9 cellular contexts compared by ENCODE assay signal in the genomic region with DNA sequence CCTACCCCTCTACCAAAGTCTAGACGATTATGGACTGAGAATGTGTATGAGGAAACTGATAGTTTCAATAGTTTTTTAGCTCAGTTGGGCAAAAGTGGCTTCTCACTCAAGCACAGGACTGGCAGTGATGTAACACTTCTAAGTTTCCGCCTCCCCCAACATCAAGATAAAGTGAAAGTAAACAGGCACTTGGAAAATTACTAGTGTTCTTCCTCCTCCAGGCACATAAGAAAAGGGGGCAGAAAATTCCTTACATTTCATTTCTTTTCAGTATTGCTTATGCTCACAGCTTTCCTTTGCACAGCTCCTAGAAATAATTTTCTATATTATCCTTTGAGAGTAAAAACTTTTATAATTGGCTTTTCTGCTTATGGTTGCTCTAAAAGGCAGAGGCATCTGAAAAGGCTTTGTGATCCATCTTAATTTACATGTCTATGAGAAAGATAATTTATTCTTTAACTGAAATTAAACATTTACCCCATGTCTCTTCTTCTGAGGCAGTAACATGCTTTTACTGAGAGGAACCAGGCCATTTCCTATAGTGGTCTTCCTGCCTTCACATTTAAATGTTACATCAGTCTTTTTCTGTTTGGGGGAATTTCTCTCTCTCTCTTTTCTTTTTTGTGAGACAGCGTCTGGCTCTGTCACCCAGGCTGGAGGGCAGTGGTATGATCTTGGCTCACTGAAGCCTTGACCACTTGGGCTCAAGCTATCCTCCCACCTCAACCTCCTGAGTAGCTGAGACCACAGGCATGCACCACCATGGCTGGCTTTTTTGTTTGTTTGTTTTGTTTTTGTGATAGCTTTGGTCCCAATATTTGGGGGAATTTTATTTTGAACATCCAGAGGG.
DNase-seq lines count a peak whose midpoint lies in the region; ATAC-seq, FAIRE-seq and TF ChIP-seq lines count a peak whose summit lies in the region.
"Had no signal": no experiment of that assay in that cellular context is flagged by ENCODE, and none has a peak within 500 bp of the region (broad histone marks: within the 10 kb centered on the region; RNA-seq: fewer than 3 reads in every experiment).

No MANE protein-coding gene starts in this region.

- no peak for TF ChIP-seq CTCF in RWPE2 (IDR thresholded peaks at IDR 0.05; ENCODE audit: poor library complexity, severe bottlenecking)
- TF ChIP-seq CTCF in astrocyte of the spinal cord (IDR thresholded peaks at IDR 0.05; ENCODE audit: low read depth, low read length): no peak

- WGBS in small intestine, 3 donors: 0 to 2% (median 2%) methylated on average over 3 of the region's 3 CpGs

- ATAC-seq in GM19438 (IDR thresholded peaks at IDR 0.05; ENCODE audit: low read depth, unreplicated experiment): peak; percentile 70
- peak; percentile 76 for ATAC-seq in HG03460 (IDR thresholded peaks at IDR 0.05; ENCODE audit: unreplicated experiment)
- ATAC-seq in RWPE2 (ENCODE audit: low read depth): peak; percentile 60

- no peak for FAIRE-seq in small intestine (lab: Jason Lieb, UNC)
- FAIRE-seq: islet of Langerhans had no signal

- H3K27ac ChIP-seq in RWPE2 (ENCODE audit: poor library complexity, severe bottlenecking) (peak overlapping the region; percentile 62), iPS-18a (ENCODE audit: low read length) (peak overlapping the region; percentile 95), small intestine (ENCODE audit: low read depth in 1 of 2, low read length in 1 of 2) (peak overlapping the region; percentile 94 to 97)

- peak overlapping the region; percentile 3 for H3K4me3 ChIP-seq in RWPE2 (ENCODE audit: severe bottlenecking)
- peak overlapping the region; percentile 1 for H3K4me3 ChIP-seq in astrocyte of the spinal cord (ENCODE audit: low read depth, low read length)
- H3K4me3 ChIP-seq in iPS-18a (ENCODE audit: low read length): peak overlapping the region; percentile 26
- peak overlapping the region in 1 of 2 donors; percentile 4 for H3K4me3 ChIP-seq in small intestine (ENCODE audit: low read depth in 1 of 2, low read length in 2 of 2)

- H3K4me1 ChIP-seq in RWPE2 (ENCODE audit: insufficient read depth, poor library complexity, severe bottlenecking): peaks cover 22% of the 10 kb centered on the region
- H3K4me1 ChIP-seq in iPS-18a (ENCODE audit: control insufficient read depth, low read depth, low read length): peaks cover 23% of the 10 kb centered on the region
- peaks cover 0 to 2% of the 10 kb centered on the region in 2 donors for H3K4me1 ChIP-seq in small intestine (ENCODE audit: control insufficient read depth in 2 of 2, insufficient read depth in 1 of 2, low read depth in 1 of 2, low read length in 1 of 2)

- H3K36me3 ChIP-seq in RWPE2 (ENCODE audit: low read depth): no peaks in the 10 kb centered on the region
- H3K36me3 ChIP-seq in iPS-18a (ENCODE audit: control insufficient read depth, low read depth, low read length): no peaks in the 10 kb centered on the region
- H3K36me3 ChIP-seq in small intestine (ENCODE audit: control insufficient read depth in 2 of 2, insufficient read depth in 2 of 2, low read length in 2 of 2): no peaks in the 10 kb centered on the region

- DNase-seq in DMS53 (lab: John Stamatoyannopoulos, UW) (peak; percentile 84), RWPE2 (ENCODE audit: low spot score) (no peak), astrocyte of the spinal cord (ENCODE audit: low read depth, low spot score) (peak; percentile 82), small intestine (peak; percentile 88), NCI-H526 treated with DMSO at 0.1 percent for 48 hours (lab: John Stamatoyannopoulos, UW) (no peak)

- peak overlapping the region; percentile 70 for H3K9ac ChIP-seq in iPS-18a (ENCODE audit: low read length)

- H3K9me3 ChIP-seq in RWPE2 (ENCODE audit: severe bottlenecking): no peaks in the 10 kb centered on the region
- H3K9me3 ChIP-seq in iPS-18a (ENCODE audit: control insufficient read depth, low read depth, low read length): no peaks in the 10 kb centered on the region
- H3K9me3 ChIP-seq in small intestine (ENCODE audit: control insufficient read depth, low read depth): no peaks in the 10 kb centered on the region

- in situ Hi-C loops in astrocyte of the spinal cord (cut with HindIII; ENCODE audit: low sequenced_read_pairs): no loop called here

- no peaks in the 10 kb centered on the region for H3K27me3 ChIP-seq in RWPE2 (ENCODE audit: insufficient read depth, poor library complexity, severe bottlenecking)
- H3K27me3 ChIP-seq in iPS-18a (ENCODE audit: control insufficient read depth, insufficient read depth, low read length): no peaks in the 10 kb centered on the region
- no peaks in the 10 kb centered on the region for H3K27me3 ChIP-seq in small intestine (ENCODE audit: control insufficient read depth in 2 of 2, insufficient read depth in 2 of 2, low read length in 2 of 2)

Comparison
In these comparisons a context has a peak if more than half of its experiments do, and no peak if none do; other contexts are left out.
1. DNase-seq: peak in DMS53 (single experiment), astrocyte of the spinal cord (single experiment) and small intestine (single experiment); none in RWPE2 (single experiment) and NCI-H526 treated with DMSO at 0.1 percent for 48 hours (single experiment).
2. Peak in every context shown above with its lines, with median percentiles within 50 percentile points of each other: ATAC-seq and H3K27ac ChIP-seq.